ENCODE assay signal across 8 cellular contexts in the genomic region with DNA sequence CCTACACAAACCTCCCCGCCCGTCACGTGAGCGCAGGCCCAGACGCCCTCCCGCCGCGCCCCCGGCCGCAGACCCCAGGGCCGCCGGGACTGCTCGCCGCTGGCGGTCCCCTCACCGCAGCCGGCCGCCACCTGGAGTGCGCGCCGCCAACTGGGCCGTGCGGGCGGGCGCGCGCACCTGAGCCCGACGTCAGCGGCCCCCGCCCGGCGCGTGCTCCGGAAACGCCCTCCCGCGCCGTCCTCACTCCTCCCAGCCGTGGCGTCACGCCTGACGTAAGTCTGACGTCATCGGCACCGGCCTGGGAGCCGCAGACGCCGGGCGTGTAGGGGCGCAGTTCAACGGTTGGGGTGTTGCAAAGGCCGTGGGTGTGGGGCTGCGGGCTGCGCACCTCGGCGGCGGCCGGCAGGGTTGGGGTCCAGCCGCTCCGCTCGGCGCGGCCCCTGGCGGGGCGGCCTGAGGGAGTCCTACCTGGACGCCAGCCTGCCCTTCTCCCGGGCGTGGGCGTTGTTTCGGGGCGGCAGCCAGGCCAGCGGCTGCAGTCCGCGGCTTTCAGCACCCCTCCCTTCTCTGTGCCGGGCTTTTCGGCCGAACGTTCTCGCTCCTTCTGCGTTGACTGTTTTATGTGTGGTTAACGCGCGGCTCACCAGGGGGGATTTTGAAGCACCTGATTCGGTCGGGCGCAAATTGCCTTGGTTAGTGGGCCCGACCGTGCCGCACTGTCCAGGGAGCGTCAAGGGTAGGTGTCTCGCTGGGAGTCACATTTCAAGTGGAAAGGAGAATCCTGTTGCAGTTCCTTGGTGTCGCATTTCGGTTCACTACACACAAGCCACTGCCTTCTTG.
DNase-seq lines count a peak whose midpoint lies in the region; TF ChIP-seq lines count a peak whose summit lies in the region.

JOSD1 (minus strand) TSS at position 155 of the 840 bp plus-strand sequence. CDS start 956 bp downstream, outside the sequence.

- H3K27ac ChIP-seq in substantia nigra (ENCODE audit: low read depth, low read length, poor library complexity, severe bottlenecking) = peak within 1 kb of the TSS; percentile 91

- H3K4me3 Mint-ChIP-seq in activated naive CD4-positive, alpha-beta T cell treated with anti-CD3 and anti-CD28 coated beads, Interleukin-2, amount 50 U/mL, for 24 hours = peak within 1 kb of the TSS; percentile 93

- peaks cover 4% of the 10 kb centered on the region for H3K36me3 Mint-ChIP-seq in activated naive CD4-positive, alpha-beta T cell treated with anti-CD3 and anti-CD28 coated beads, Interleukin-2, amount 50 U/mL, for 24 hours

- H3K4me1 Mint-ChIP-seq in activated naive CD4-positive, alpha-beta T cell treated with anti-CD3 and anti-CD28 coated beads, Interleukin-2, amount 50 U/mL, for 24 hours = peaks cover 65% of the 10 kb centered on the region

- peak; percentile 88 for TF ChIP-seq POLR2A in NB4 (IDR thresholded peaks at IDR 0.05; ENCODE audit: extremely low read depth, insufficient read length)

- no peaks in the 10 kb centered on the region for H3K27me3 Mint-ChIP-seq in activated naive CD4-positive, alpha-beta T cell treated with anti-CD3 and anti-CD28 coated beads, Interleukin-2, amount 50 U/mL, for 24 hours

- H3K27ac Mint-ChIP-seq in activated naive CD4-positive, alpha-beta T cell treated with anti-CD3 and anti-CD28 coated beads, Interleukin-2, amount 50 U/mL, for 24 hours = peak within 1 kb of the TSS; percentile 97

- H3K4me3 ChIP-seq in NB4 (ENCODE audit: low read depth, low read length) = peak within 1 kb of the TSS; percentile 78

- H3K9me3 Mint-ChIP-seq in activated naive CD4-positive, alpha-beta T cell treated with anti-CD3 and anti-CD28 coated beads, Interleukin-2, amount 50 U/mL, for 24 hours = no peaks in the 10 kb centered on the region

- DNase-seq in ELR (ENCODE audit: low read depth) (peak; percentile 96), HCEC 1CT (peak; percentile 89), NB4 (ENCODE audit: low read depth) (peak; percentile 95), SKM-1 (lab: John Stamatoyannopoulos, UW; ENCODE audit: unreplicated experiment) (peak; percentile 56), germinal center (ENCODE audit: low spot score) (peak; percentile 94), nucleus accumbens (lab: John Stamatoyannopoulos, UW) (peak; percentile 65 to 98 (median 88)), substantia nigra (lab: John Stamatoyannopoulos, UW) (peak; percentile 55 to 98 (median 88))

- no peak for TF ChIP-seq CTCF in NB4 (IDR thresholded peaks at IDR 0.05; ENCODE audit: low read depth, low read length)

Comparison
In these comparisons a context has a peak if more than half of its experiments do, and no peak if none do; other contexts are left out.
1. Peak in every context shown above with its lines: DNase-seq, H3K4me3 ChIP-seq and H3K27ac ChIP-seq.